ENCODE assay signal across 1 cellular context in the genomic region with DNA sequence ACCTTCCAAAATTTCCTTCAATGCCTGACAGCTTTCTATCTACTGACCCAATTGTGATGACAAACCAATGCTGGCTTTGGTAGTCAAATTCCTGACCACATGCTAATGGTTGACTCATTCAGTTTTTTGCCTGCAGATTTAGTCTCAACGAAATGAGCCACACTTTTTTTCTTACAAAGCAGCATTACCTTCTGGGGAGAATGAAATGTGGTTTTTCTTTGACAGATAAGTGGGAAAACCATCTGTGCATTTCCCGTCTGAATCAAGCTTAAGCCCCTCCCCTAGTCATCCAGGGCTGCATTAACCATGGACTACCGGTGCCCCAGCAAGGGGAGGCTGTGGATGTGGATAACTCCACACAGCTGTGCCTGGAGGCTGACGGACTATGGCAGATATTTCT.
TF ChIP-seq lines count a peak whose summit lies in the region.

No MANE protein-coding gene starts in this region.

TF ChIP-seq in HEK293, 187 proteins besides CTCF, POLR2A, EP300 and RAD21 (continued from another document):
- TF ChIP-seq, protein P1, sequence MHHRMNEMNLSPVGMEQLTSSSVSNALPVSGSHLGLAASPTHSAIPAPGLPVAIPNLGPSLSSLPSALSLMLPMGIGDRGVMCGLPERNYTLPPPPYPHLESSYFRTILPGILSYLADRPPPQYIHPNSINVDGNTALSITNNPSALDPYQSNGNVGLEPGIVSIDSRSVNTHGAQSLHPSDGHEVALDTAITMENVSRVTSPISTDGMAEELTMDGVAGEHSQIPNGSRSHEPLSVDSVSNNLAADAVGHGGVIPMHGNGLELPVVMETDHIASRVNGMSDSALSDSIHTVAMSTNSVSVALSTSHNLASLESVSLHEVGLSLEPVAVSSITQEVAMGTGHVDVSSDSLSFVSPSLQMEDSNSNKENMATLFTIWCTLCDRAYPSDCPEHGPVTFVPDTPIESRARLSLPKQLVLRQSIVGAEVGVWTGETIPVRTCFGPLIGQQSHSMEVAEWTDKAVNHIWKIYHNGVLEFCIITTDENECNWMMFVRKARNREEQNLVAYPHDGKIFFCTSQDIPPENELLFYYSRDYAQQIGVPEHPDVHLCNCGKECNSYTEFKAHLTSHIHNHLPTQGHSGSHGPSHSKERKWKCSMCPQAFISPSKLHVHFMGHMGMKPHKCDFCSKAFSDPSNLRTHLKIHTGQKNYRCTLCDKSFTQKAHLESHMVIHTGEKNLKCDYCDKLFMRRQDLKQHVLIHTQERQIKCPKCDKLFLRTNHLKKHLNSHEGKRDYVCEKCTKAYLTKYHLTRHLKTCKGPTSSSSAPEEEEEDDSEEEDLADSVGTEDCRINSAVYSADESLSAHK (tag by site-specific recombination; IDR thresholded peaks at IDR 0.05): no peak
- TF ChIP-seq ZNF830 (tag by site-specific recombination; IDR thresholded peaks at IDR 0.05; ENCODE audit: low read depth): no peak
- TF ChIP-seq SCRT2 (tag by site-specific recombination; IDR thresholded peaks at IDR 0.05): no peak
- TF ChIP-seq ZNF211 (tag by site-specific recombination; IDR thresholded peaks at IDR 0.05; ENCODE audit: low read depth): no peak
- TF ChIP-seq ZNF266 (tag by site-specific recombination; IDR thresholded peaks at IDR 0.05; ENCODE audit: low read depth): no peak
- no peak for TF ChIP-seq ZNF621 (tag by site-specific recombination; IDR thresholded peaks at IDR 0.05)
- no peak for TF ChIP-seq ZNF174 (tag by site-specific recombination; IDR thresholded peaks at IDR 0.05)
- TF ChIP-seq KLF1 (tag by site-specific recombination; IDR thresholded peaks at IDR 0.05): no peak
- TF ChIP-seq ZNF423 (tag by site-specific recombination; IDR thresholded peaks at IDR 0.05): no peak
TF ChIP-seq in HEK293: peak in this region for 4.
